ENCODE assay signal across 8 cellular contexts in genomic region chr2:171523339-171523931, GRCh38. TPM values are rescaled to one million over a fixed set of nuclear protein-coding genes. Genes with fewer than 3 reads are reported as not detected.
DNase-seq lines count a peak whose midpoint lies in the region; ATAC-seq, FAIRE-seq and TF ChIP-seq lines count a peak whose summit lies in the region.

No MANE protein-coding gene starts in this region.

- peaks cover 54% of the 10 kb centered on the region for H3K27me3 Mint-ChIP-seq in activated T-cell treated with anti-CD3 and anti-CD28 coated beads, Interleukin-2, amount 50 U/mL, for 72 hours (ENCODE audit: low read depth)
- H3K27me3 Mint-ChIP-seq in type B pancreatic cell, result peaks cover 31% of the 10 kb centered on the region

- H3K4me1 ChIP-seq in muscle layer of duodenum (ENCODE audit: control insufficient read depth in 1 of 2, insufficient read depth in 2 of 2, low read length in 2 of 2), result peaks cover 13% of the 10 kb centered on the region in 2 donors

- H3K4me1 Mint-ChIP-seq in activated T-cell treated with anti-CD3 and anti-CD28 coated beads, Interleukin-2, amount 50 U/mL, for 72 hours (ENCODE audit: low read depth), result peaks cover 10% of the 10 kb centered on the region
- H3K4me1 Mint-ChIP-seq in type B pancreatic cell (ENCODE audit: unreplicated experiment), result peaks cover 22% of the 10 kb centered on the region

- no peaks in the 10 kb centered on the region for H3K9me3 Mint-ChIP-seq in activated T-cell treated with anti-CD3 and anti-CD28 coated beads, Interleukin-2, amount 50 U/mL, for 72 hours
- peaks cover 2% of the 10 kb centered on the region for H3K9me3 Mint-ChIP-seq in type B pancreatic cell

- no peak for TF ChIP-seq CTCF in type B pancreatic cell (conservative IDR thresholded peaks at IDR 0.05)

- H3K36me3 Mint-ChIP-seq in activated T-cell treated with anti-CD3 and anti-CD28 coated beads, Interleukin-2, amount 50 U/mL, for 72 hours (ENCODE audit: insufficient read depth in 2 of 2), result peaks cover 0 to 1% of the 10 kb centered on the region in 2 donors
- H3K36me3 Mint-ChIP-seq in type B pancreatic cell, result peaks cover 1% of the 10 kb centered on the region

- H3K4me3 ChIP-seq in muscle layer of duodenum (ENCODE audit: low read depth in 1 of 2, low read length in 2 of 2), result peak overlapping the region; percentile 89 to 98

- DNase-seq in GF-D8 (lab: John Stamatoyannopoulos, UW) (peak; percentile 80), H54 (ENCODE audit: insufficient read length, low spot score) (peak; percentile 51), NAMALWA (ENCODE audit: low spot score) (peak; percentile 43), fibroblast of the conjunctiva (ENCODE audit: low read depth) (peak; percentile 59), type B pancreatic cell (ENCODE audit: extremely low spot score, unreplicated experiment) (peak; percentile 72), SHP77 treated with DMSO at 0.1 percent for 48 hours (lab: John Stamatoyannopoulos, UW) (no peak)
- DNase-seq in activated T-cell treated with anti-CD3 and anti-CD28 coated beads, Interleukin-2, amount 50 U/mL, for 72 hours, result peak; percentile 35 to 39

- peak overlapping the region; percentile 58 for H3K27ac ChIP-seq in muscle layer of duodenum (ENCODE audit: low read length)

- H3K4me3 Mint-ChIP-seq in activated T-cell treated with anti-CD3 and anti-CD28 coated beads, Interleukin-2, amount 50 U/mL, for 72 hours, result peak overlapping the region; percentile 86 to 89
- peak overlapping the region; percentile 96 for H3K4me3 Mint-ChIP-seq in type B pancreatic cell

- no peaks in the 10 kb centered on the region for H3K9me3 ChIP-seq in muscle layer of duodenum (ENCODE audit: control insufficient read depth in 1 of 2, low read length in 2 of 2)

- H3K36me3 ChIP-seq in muscle layer of duodenum (ENCODE audit: control insufficient read depth in 1 of 2, insufficient read depth in 2 of 2, low read length in 2 of 2), result no peaks in the 10 kb centered on the region

- FAIRE-seq in H54 (lab: Jason Lieb, UNC), result peak; percentile 6

- H3K27me3 ChIP-seq in muscle layer of duodenum (ENCODE audit: low read depth, low read length), result no peaks in the 10 kb centered on the region

- no peak overlapping the region for H3K27ac Mint-ChIP-seq in activated T-cell treated with anti-CD3 and anti-CD28 coated beads, Interleukin-2, amount 50 U/mL, for 72 hours
- H3K27ac Mint-ChIP-seq in type B pancreatic cell, result peak overlapping the region; percentile 82

- peak; percentile 48 to 50 for ATAC-seq in activated T-cell treated with anti-CD3 and anti-CD28 coated beads, Interleukin-2, amount 50 U/mL, for 72 hours (replicated peaks in 1 of 2)

- TF ChIP-seq POLR2A in H54 (IDR thresholded peaks at IDR 0.05; ENCODE audit: low read depth, low read length), result no peak; the same call in 1 of the 2 replicates

RNA-seq across cellular contexts. Expression of gene CYBRD1, which starts 1.2 kb away (rescaled TPM):
- total RNA-seq in activated T-cell treated with anti-CD3 and anti-CD28 coated beads, Interleukin-2, amount 50 U/mL, for 72 hours, result 1 to 10 TPM; 1.1 to 3.2 TPM
- total RNA-seq in type B pancreatic cell (ENCODE audit: low replicate concordance), result 12.9 and 21.1 TPM in 2 replicates
